In the genomic region with DNA sequence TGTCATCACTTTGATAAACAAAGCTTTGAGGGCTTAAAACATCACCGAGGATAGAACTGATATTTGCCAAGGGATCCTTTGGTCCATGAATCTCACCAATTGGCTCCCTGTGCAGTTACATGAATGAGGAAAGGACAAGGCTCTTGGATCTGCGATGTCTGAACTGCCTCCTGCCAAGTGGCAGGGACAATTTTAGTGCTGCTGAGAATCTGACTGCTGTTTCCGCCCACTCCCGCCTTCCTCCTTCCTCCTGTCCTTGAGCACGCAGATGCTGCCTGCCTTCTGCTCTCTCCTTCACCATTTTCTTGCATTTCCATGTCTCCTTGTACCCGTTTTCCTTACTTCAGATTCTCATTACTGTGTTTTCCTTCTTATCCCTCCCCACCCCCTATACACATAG, we compare ENCODE assay signal across 19 cellular contexts. TPM values are rescaled to one million over a fixed set of nuclear protein-coding genes. Genes with fewer than 3 reads are reported as not detected.
A peak's percentile ranks its signal among the peaks of the same experiment; 100 is the strongest.
DNase-seq lines count a peak whose midpoint lies in the region; ATAC-seq and TF ChIP-seq lines count a peak whose summit lies in the region.
"Had no signal": no experiment of that assay in that cellular context is flagged by ENCODE, and none has a peak within 500 bp of the region (broad histone marks: within the 10 kb centered on the region; RNA-seq: fewer than 3 reads in every experiment).

No MANE protein-coding gene starts in this region.

- H3K27ac ChIP-seq in mammary epithelial cell (ENCODE audit: insufficient read depth, low read depth, low read length) (no peak overlapping the region), breast epithelium (no peak overlapping the region)
- H3K27ac ChIP-seq: 22Rv1, A549, BLaER1 had no signal

- H3K4me3 Mint-ChIP-seq in nephron progenitor cell, result no peak overlapping the region
- H3K4me3 Mint-ChIP-seq: CD14-positive monocyte; CD4-positive, alpha-beta memory T cell had no signal

- CTCF ChIA-PET in mammary epithelial cell (lab: Charles Lee; ENCODE audit: low non-redundant PET), result no interaction called here

- BruUV-seq in mammary epithelial cell (replicated peaks; lab: Mats Ljungman, UMichigan), result no TSS peak

- TF ChIP-seq CTCF in mammary epithelial cell (conservative IDR thresholded peaks at IDR 0.05 in 1 of 2, IDR thresholded peaks at IDR 0.05 in 1 of 2; ENCODE audit: extremely low read depth in 1 of 2, insufficient read depth in 1 of 2, low read depth in 1 of 2, low read length in 2 of 2) (no peak), breast epithelium (IDR thresholded peaks at IDR 0.05) (no peak), nephron progenitor cell (IDR thresholded peaks at IDR 0.05) (no peak)

- no peaks in the 10 kb centered on the region for H4K20me1 ChIP-seq in mammary epithelial cell (ENCODE audit: insufficient read depth, low read length)
- H4K20me1 ChIP-seq: BLaER1 had no signal

- no peaks in the 10 kb centered on the region for H3K27me3 ChIP-seq in mammary epithelial cell (ENCODE audit: insufficient read depth, low read length)
- H3K27me3 ChIP-seq in breast epithelium, result no peaks in the 10 kb centered on the region
- H3K27me3 ChIP-seq: BLaER1 had no signal

- no peaks in the 10 kb centered on the region for H3K79me2 ChIP-seq in mammary epithelial cell (ENCODE audit: insufficient read depth, low read length)

- no peaks in the 10 kb centered on the region for H3K27me3 Mint-ChIP-seq in nephron progenitor cell (ENCODE audit: low read depth, poor library complexity)
- H3K27me3 Mint-ChIP-seq: CD4-positive, alpha-beta memory T cell; IgD-negative memory B cell had no signal

- peak overlapping the region; percentile 73 for H2AFZ ChIP-seq in mammary epithelial cell (ENCODE audit: low read depth, low read length)

- no peaks in the 10 kb centered on the region for H3K36me3 Mint-ChIP-seq in nephron progenitor cell (ENCODE audit: low read depth)
- H3K36me3 Mint-ChIP-seq: CD14-positive monocyte; CD4-positive, alpha-beta memory T cell; IgD-negative memory B cell had no signal

- H3K9me3 Mint-ChIP-seq in nephron progenitor cell, result peaks cover 4% of the 10 kb centered on the region

- peak overlapping the region; percentile 12 for H3K27ac Mint-ChIP-seq in nephron progenitor cell
- H3K27ac Mint-ChIP-seq: CD14-positive monocyte; CD4-positive, alpha-beta memory T cell; IgD-negative memory B cell had no signal

- H3K4me3 ChIP-seq in mammary epithelial cell (replicated peaks in 1 of 3; ENCODE audit: insufficient read depth in 1 of 3, low read depth in 2 of 3, low read length in 3 of 3), result no peak overlapping the region
- H3K4me3 ChIP-seq in breast epithelium, result no peak overlapping the region
- H3K4me3 ChIP-seq: A549, BLaER1 had no signal

- dilution Hi-C loops in mammary epithelial cell (cut with HindIII; ENCODE audit: low sequenced_read_pairs), result no loop called here

- H3K4me1 ChIP-seq in mammary epithelial cell (ENCODE audit: insufficient read depth, low read length), result peaks cover 11% of the 10 kb centered on the region
- H3K4me1 ChIP-seq in breast epithelium, result no peaks in the 10 kb centered on the region
- H3K4me1 ChIP-seq: A549 had no signal

- ATAC-seq in GM18498 (IDR thresholded peaks at IDR 0.05; ENCODE audit: unreplicated experiment) (no peak), HG02981 (IDR thresholded peaks at IDR 0.05; ENCODE audit: unreplicated experiment) (no peak)
- ATAC-seq: A549, HepG2 had no signal

- in situ Hi-C loops in mammary epithelial cell (cut with MboI; ENCODE audit: low sequenced_read_pairs in 2 of 2), result no loop called here

- intact Hi-C loops in mammary epithelial cell (cut with micrococcal nuclease), result loop anchor here (5.0 kb wide), 1 partner anchor 145 kb away; no protein-coding TSS in a partner anchor
- intact Hi-C loops in breast epithelium (cut with DNase I; ENCODE audit: low total_unique reads), result no loop called here

- no peaks in the 10 kb centered on the region for H3K9me3 ChIP-seq in mammary epithelial cell (replicated peaks; ENCODE audit: insufficient read depth, low read length)
- H3K9me3 ChIP-seq in breast epithelium, result peaks cover 0 to 3% of the 10 kb centered on the region in 2 donors
- H3K9me3 ChIP-seq: A549, BLaER1 had no signal

- no peaks in the 10 kb centered on the region for H3K36me3 ChIP-seq in mammary epithelial cell (ENCODE audit: insufficient read depth, low read length)
- H3K36me3 ChIP-seq in breast epithelium, result no peaks in the 10 kb centered on the region
- H3K36me3 ChIP-seq: BLaER1 had no signal

- TF ChIP-seq POLR2A in breast epithelium (IDR thresholded peaks at IDR 0.05), result no peak

- H3K4me1 Mint-ChIP-seq in nephron progenitor cell, result peaks cover 43% of the 10 kb centered on the region
- H3K4me1 Mint-ChIP-seq: CD14-positive monocyte; CD4-positive, alpha-beta memory T cell; IgD-negative memory B cell had no signal

- peak overlapping the region; percentile 21 for H3K4me2 ChIP-seq in mammary epithelial cell (ENCODE audit: insufficient read depth, low read depth, low read length)
- H3K4me2 ChIP-seq: A549, BLaER1 had no signal

- DNase-seq in mammary epithelial cell (no peak), breast epithelium (ENCODE audit: low spot score in 2 of 2) (no peak), inferior parietal cortex (ENCODE audit: extremely low spot score) (peak; percentile 38), nephron progenitor cell (no peak), NCI-H187 treated with DMSO at 0.1 percent for 48 hours (lab: John Stamatoyannopoulos, UW) (no peak)
- DNase-seq in stimulated activated CD4-positive, alpha-beta T cell treated with anti-CD3 and anti-CD28 coated beads, Interleukin-4, amount 100 ng/mL, for 24 hours, result no peak
- DNase-seq: AML-193; CD4-positive, alpha-beta memory T cell; DMS79 treated with DMSO at 0.1 percent for 48 hours; GF-D8; HCEC 1CT had no signal

- no peak overlapping the region for H3K9ac ChIP-seq in mammary epithelial cell (ENCODE audit: insufficient read depth, low read length)
- H3K9ac ChIP-seq: BLaER1 had no signal

- 64% methylated on average over 6 of the region's 6 CpGs for WGBS in mammary epithelial cell (ENCODE audit: low coverage, missing lambda C conversion rate)

RNA-seq across cellular contexts. Expression of gene ITPRID1, which starts 26.8 kb away (rescaled TPM):
- under 1 TPM in 1 of 2 donors, not detected in 1; 0.17 TPM for total RNA-seq in mammary epithelial cell
- polyA plus RNA-seq in mammary epithelial cell, result not detected
- not detected for polyA minus RNA-seq in mammary epithelial cell
- total RNA-seq in breast epithelium, result 1 to 10 TPM in 2 of 3 donors, not detected in 1; 1.6 to 2.6 TPM
- total RNA-seq: CD4-positive, alpha-beta memory T cell; HepG2 had no signal
- polyA plus RNA-seq: A549; CD14-positive monocyte; CD4-positive, alpha-beta memory T cell; HepG2; IgD-negative memory B cell had no signal
